Comparison of ENCODE assay signal across 1 cellular context in genomic region chr6:7145269-7146078, GRCh38.
TF ChIP-seq lines count a peak whose summit lies in the region.

No MANE protein-coding gene starts in this region.

TF ChIP-seq in GM12878, 131 proteins besides CTCF, POLR2A, EP300 and RAD21 (continued from another document):
- no peak for TF ChIP-seq NKRF (conservative IDR thresholded peaks at IDR 0.05)
- TF ChIP-seq TAF1 (IDR thresholded peaks at IDR 0.05; ENCODE audit: borderline replicate concordance, low read depth, low read length) = no peak
- TF ChIP-seq IRF5 (IDR thresholded peaks at IDR 0.05; ENCODE audit: borderline replicate concordance) = no peak
- TF ChIP-seq ATF3 (IDR thresholded peaks at IDR 0.05; ENCODE audit: borderline replicate concordance, extremely low read depth, low read depth, low read length) = no peak
- TF ChIP-seq ESRRA (IDR thresholded peaks at IDR 0.05; ENCODE audit: low read length) = no peak
- TF ChIP-seq MXI1 (IDR thresholded peaks at IDR 0.05; ENCODE audit: low read depth, low read length) = no peak
- no peak for TF ChIP-seq IKZF2 (IDR thresholded peaks at IDR 0.05)
- no peak for TF ChIP-seq WRNIP1 (IDR thresholded peaks at IDR 0.05; ENCODE audit: borderline replicate concordance, low read depth, low read length)
- peak; percentile 2; the same call in 1 of the 2 replicates for TF ChIP-seq RUNX3 (IDR thresholded peaks at IDR 0.05; ENCODE audit: low read length)
- TF ChIP-seq RELB (IDR thresholded peaks at IDR 0.05; ENCODE audit: low read depth) = no peak
- TF ChIP-seq JUNB (IDR thresholded peaks at IDR 0.05) = no peak
- TF ChIP-seq USF1 (IDR thresholded peaks at IDR 0.05; ENCODE audit: borderline replicate concordance, extremely low read length, insufficient read depth, low read depth, low read length) = no peak
- no peak for TF ChIP-seq CHD1 (IDR thresholded peaks at IDR 0.05; ENCODE audit: low read depth, low read length)
- no peak for TF ChIP-seq ZBED1 (IDR thresholded peaks at IDR 0.05; ENCODE audit: borderline replicate concordance)
- TF ChIP-seq CREB1 (IDR thresholded peaks at IDR 0.05; ENCODE audit: low read depth) = peak; percentile 36; the same call in 1 of the 2 replicates
- no peak for TF ChIP-seq ZNF207 (IDR thresholded peaks at IDR 0.05; ENCODE audit: borderline replicate concordance)
- no peak for TF ChIP-seq SREBF1 (IDR thresholded peaks at IDR 0.05; ENCODE audit: low read length)
- peak; percentile 85; the same call in 1 of the 2 replicates for TF ChIP-seq RFX5 (IDR thresholded peaks at IDR 0.05; ENCODE audit: low read depth, low read length)
- TF ChIP-seq EZH2 (IDR thresholded peaks at IDR 0.05; ENCODE audit: borderline replicate concordance, control insufficient read depth, low read depth, low read length) = no peak
- no peak for TF ChIP-seq NR2C1 (IDR thresholded peaks at IDR 0.05)
- 0 out of 2 replicates have a peak, but pooled peaks have one; percentile 42 for TF ChIP-seq CREM (IDR thresholded peaks at IDR 0.05; ENCODE audit: low read depth)
- no peak for TF ChIP-seq NFIC (IDR thresholded peaks at IDR 0.05; ENCODE audit: low read depth, low read length)
- TF ChIP-seq BCL11A (IDR thresholded peaks at IDR 0.05; ENCODE audit: low read depth, low read length) = no peak
- TF ChIP-seq ZBTB40 (IDR thresholded peaks at IDR 0.05; ENCODE audit: borderline replicate concordance) = no peak
- TF ChIP-seq FOXK2 (IDR thresholded peaks at IDR 0.05) = no peak
- TF ChIP-seq RCOR1 (conservative IDR thresholded peaks at IDR 0.05; ENCODE audit: low read depth, low read length) = no peak
- no peak for TF ChIP-seq MEF2B (IDR thresholded peaks at IDR 0.05; ENCODE audit: partially characterized antibody, poor library complexity, severe bottlenecking)
- no peak for TF ChIP-seq PBX3 (IDR thresholded peaks at IDR 0.05; ENCODE audit: insufficient replicate concordance, low read depth, low read length)
- no peak for TF ChIP-seq HDAC2 (IDR thresholded peaks at IDR 0.05)
- no peak for TF ChIP-seq MTA2 (IDR thresholded peaks at IDR 0.05; ENCODE audit: low read depth)
- TF ChIP-seq HSF1 (IDR thresholded peaks at IDR 0.05; ENCODE audit: low read depth, low read length) = no peak
- 0 out of 2 replicates have a peak, but pooled peaks have one; percentile 17 for TF ChIP-seq ZBTB11 (CRISPR knock-in tag; IDR thresholded peaks at IDR 0.05)
- TF ChIP-seq SREBF2 (IDR thresholded peaks at IDR 0.05; ENCODE audit: low read length) = no peak
- TF ChIP-seq MLLT1 (IDR thresholded peaks at IDR 0.05) = 0 out of 2 replicates have a peak, but pooled peaks have one; percentile 18
- TF ChIP-seq CBX5 (IDR thresholded peaks at IDR 0.05; ENCODE audit: low read depth) = no peak
- TF ChIP-seq DPF2 (IDR thresholded peaks at IDR 0.05) = no peak
- no peak for TF ChIP-seq SIX5 (IDR thresholded peaks at IDR 0.05; ENCODE audit: low read depth, low read length, severe bottlenecking)
